Comparison of ENCODE assay signal across 8 cellular contexts in genomic region chr17:43694081-43694870, GRCh38. TPM values are rescaled to one million over a fixed set of nuclear protein-coding genes. Genes with fewer than 3 reads are reported as not detected.
DNase-seq lines count a peak whose midpoint lies in the region; ATAC-seq and TF ChIP-seq lines count a peak whose summit lies in the region.

No MANE protein-coding gene starts in this region.

- H3K27ac Mint-ChIP-seq in type B pancreatic cell, result peak overlapping the region; percentile 18

- no peaks in the 10 kb centered on the region for H3K4me1 ChIP-seq in ovary (ENCODE audit: insufficient read depth)

- no peaks in the 10 kb centered on the region for H3K36me3 Mint-ChIP-seq in type B pancreatic cell

- TF ChIP-seq CTCF in GM12865 (IDR thresholded peaks at IDR 0.05; ENCODE audit: insufficient read depth, low read depth, low read length, missing control alignments) (peak; percentile 85), NB4 (IDR thresholded peaks at IDR 0.05; ENCODE audit: low read depth, low read length) (peak; percentile 74), ovary (IDR thresholded peaks at IDR 0.05) (peak; percentile 58 to 81 (median 77)), type B pancreatic cell (conservative IDR thresholded peaks at IDR 0.05) (peak; percentile 97)

- no peaks in the 10 kb centered on the region for H3K9me3 Mint-ChIP-seq in type B pancreatic cell

- DNase-seq in GM12865 (ENCODE audit: low read depth), result peak; percentile 88
- DNase-seq in NB4 (ENCODE audit: low read depth), result peak; percentile 78
- DNase-seq in SK-MEL-5 (ENCODE audit: low read depth, low spot score), result peak; percentile 90
- DNase-seq in activated naive CD4-positive, alpha-beta T cell treated with Interleukin-2 at 50 U/mL for 16 hours, result peak; percentile 74
- DNase-seq in glomerular visceral epithelial cell (ENCODE audit: extremely low spot score), result peak; percentile 87
- DNase-seq in ovary, result peak; percentile 63 to 74 (median 68)
- DNase-seq in type B pancreatic cell (ENCODE audit: extremely low spot score, unreplicated experiment), result peak; percentile 81

- TF ChIP-seq POLR2A in NB4 (IDR thresholded peaks at IDR 0.05; ENCODE audit: extremely low read depth, insufficient read length), result no peak
- TF ChIP-seq POLR2A in ovary (IDR thresholded peaks at IDR 0.05), result no peak

- in situ Hi-C loops in SK-MEL-5 (cut with HindIII; ENCODE audit: low pct_unique_long_range_greater_than_20kb, low sequenced_read_pairs), result no loop called here

- H3K4me3 ChIP-seq in GM12865 (ENCODE audit: low read depth, low read length) (no peak overlapping the region), NB4 (ENCODE audit: low read depth, low read length) (no peak overlapping the region), ovary (no peak overlapping the region)

- peaks cover 21% of the 10 kb centered on the region for H3K4me1 Mint-ChIP-seq in type B pancreatic cell (ENCODE audit: unreplicated experiment)

- no peaks in the 10 kb centered on the region for H3K36me3 ChIP-seq in ovary

- ATAC-seq in HG02571 (IDR thresholded peaks at IDR 0.05; ENCODE audit: unreplicated experiment), result no peak

- TF ChIP-seq EP300 in ovary (IDR thresholded peaks at IDR 0.05), result no peak

- H3K4me3 Mint-ChIP-seq in type B pancreatic cell, result no peak overlapping the region

- H3K27me3 ChIP-seq in ovary, result no peaks in the 10 kb centered on the region

- no peaks in the 10 kb centered on the region for H3K9me3 ChIP-seq in ovary

- WGBS in ovary, 3 donors, result 18 to 22% (median 20%) methylated on average over 11 of the region's 11 CpGs

- intact Hi-C loops in ovary (cut with DNase I), result loop anchor here in 2 of 4 donors (2.0 to 10.0 kb wide), 2 partner anchors 65 to 151 kb away; partner anchors contain the start of genes CD300LG (in 1 of the 2) and SOST (in 1 of the 2)

- H3K27ac ChIP-seq in ovary, result no peak overlapping the region

- peaks cover 13% of the 10 kb centered on the region for H3K27me3 Mint-ChIP-seq in type B pancreatic cell

RNA-seq across cellular contexts. Expression of gene MEOX1, which starts 32.6 kb away (rescaled TPM):
- not detected in 2 replicates for total RNA-seq in SK-MEL-5 (2014; rRNA removed; shearing (Covaris generic))
- not detected in 2 replicates for polyA plus RNA-seq in SK-MEL-5 (2015; cell fraction: cytosol; rRNA removed)
- not detected in 2 replicates for polyA plus RNA-seq in SK-MEL-5 (2015; cell fraction: nucleus; rRNA removed)
- total RNA-seq in ovary (1 to 10 TPM in 4 of 7 donors, under 1 TPM in 2, not detected in 1; 0.22 to 3.8 (median 1.2) TPM), type B pancreatic cell (ENCODE audit: low replicate concordance) (5.7 and 17.2 TPM in 2 replicates)
- 1 to 10 TPM in 1 of 2 donors, under 1 TPM in 1; 0.35 to 7.7 TPM for polyA plus RNA-seq in ovary
